In the genomic region with DNA sequence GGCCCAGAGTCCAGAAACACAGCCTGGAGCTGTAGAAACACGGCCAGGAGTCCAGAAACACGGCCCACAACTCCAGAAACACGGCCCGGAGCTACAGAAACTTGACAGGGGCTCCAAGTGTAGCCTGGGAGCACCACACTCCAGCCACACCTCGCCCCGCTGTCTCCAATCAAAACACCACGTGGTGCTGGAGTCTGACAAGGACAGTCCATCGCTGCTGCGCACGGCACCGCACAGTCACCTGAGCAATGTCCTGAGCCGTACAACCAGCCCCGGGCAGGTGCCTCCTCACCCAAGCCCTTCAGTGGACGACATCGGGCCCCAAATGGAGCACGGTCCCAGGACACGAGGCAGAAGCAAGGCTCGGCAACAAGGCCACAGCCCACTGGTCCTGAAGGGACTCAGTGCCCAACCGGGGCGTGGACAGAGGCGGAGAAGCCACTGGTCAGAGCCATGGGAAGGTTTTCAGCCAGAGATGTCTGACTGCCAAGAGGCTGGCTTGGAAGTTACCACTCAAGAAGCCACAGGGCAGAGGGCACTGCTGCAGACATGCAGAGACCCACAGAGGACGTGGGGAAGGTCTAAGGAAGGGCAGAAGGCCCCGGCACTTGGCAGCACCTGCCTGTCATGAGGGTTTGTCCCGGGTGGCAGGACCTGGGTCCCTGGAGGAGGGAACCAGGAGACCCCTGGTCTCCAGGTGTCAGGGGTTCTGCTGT, we compare ENCODE assay signal across 1 cellular context.
TF ChIP-seq lines count a peak whose summit lies in the region.

No MANE protein-coding gene starts in this region.

TF ChIP-seq in WTC11, 78 proteins besides CTCF, POLR2A, EP300 and RAD21 (continued from another document):
- TF ChIP-seq ZNF532 (CRISPR knock-in tag; IDR thresholded peaks at IDR 0.05; ENCODE audit: borderline replicate concordance) (no peak), HMGXB4 (CRISPR knock-in tag; IDR thresholded peaks at IDR 0.05) (no peak), MLX (CRISPR knock-in tag; IDR thresholded peaks at IDR 0.05) (no peak), AR (CRISPR knock-in tag; IDR thresholded peaks at IDR 0.05) (no peak)
- TF ChIP-seq, protein P1, sequence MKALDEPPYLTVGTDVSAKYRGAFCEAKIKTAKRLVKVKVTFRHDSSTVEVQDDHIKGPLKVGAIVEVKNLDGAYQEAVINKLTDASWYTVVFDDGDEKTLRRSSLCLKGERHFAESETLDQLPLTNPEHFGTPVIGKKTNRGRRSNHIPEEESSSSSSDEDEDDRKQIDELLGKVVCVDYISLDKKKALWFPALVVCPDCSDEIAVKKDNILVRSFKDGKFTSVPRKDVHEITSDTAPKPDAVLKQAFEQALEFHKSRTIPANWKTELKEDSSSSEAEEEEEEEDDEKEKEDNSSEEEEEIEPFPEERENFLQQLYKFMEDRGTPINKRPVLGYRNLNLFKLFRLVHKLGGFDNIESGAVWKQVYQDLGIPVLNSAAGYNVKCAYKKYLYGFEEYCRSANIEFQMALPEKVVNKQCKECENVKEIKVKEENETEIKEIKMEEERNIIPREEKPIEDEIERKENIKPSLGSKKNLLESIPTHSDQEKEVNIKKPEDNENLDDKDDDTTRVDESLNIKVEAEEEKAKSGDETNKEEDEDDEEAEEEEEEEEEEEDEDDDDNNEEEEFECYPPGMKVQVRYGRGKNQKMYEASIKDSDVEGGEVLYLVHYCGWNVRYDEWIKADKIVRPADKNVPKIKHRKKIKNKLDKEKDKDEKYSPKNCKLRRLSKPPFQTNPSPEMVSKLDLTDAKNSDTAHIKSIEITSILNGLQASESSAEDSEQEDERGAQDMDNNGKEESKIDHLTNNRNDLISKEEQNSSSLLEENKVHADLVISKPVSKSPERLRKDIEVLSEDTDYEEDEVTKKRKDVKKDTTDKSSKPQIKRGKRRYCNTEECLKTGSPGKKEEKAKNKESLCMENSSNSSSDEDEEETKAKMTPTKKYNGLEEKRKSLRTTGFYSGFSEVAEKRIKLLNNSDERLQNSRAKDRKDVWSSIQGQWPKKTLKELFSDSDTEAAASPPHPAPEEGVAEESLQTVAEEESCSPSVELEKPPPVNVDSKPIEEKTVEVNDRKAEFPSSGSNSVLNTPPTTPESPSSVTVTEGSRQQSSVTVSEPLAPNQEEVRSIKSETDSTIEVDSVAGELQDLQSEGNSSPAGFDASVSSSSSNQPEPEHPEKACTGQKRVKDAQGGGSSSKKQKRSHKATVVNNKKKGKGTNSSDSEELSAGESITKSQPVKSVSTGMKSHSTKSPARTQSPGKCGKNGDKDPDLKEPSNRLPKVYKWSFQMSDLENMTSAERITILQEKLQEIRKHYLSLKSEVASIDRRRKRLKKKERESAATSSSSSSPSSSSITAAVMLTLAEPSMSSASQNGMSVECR (CRISPR knock-in tag; IDR thresholded peaks at IDR 0.05; ENCODE audit: borderline replicate concordance) = no peak
